In genomic region chr17:74987418-74987908, GRCh38 we compare ENCODE assay signal across 8 cellular contexts. TPM values are rescaled to one million over a fixed set of nuclear protein-coding genes. Genes with fewer than 3 reads are reported as not detected.
DNase-seq lines count a peak whose midpoint lies in the region; ATAC-seq and TF ChIP-seq lines count a peak whose summit lies in the region.

TSS of gene CDR2L (plus strand) at chr17:74987632. CDS start at chr17:74988044, 412 bp downstream.

- no peak for TF ChIP-seq CTCF in kidney epithelial cell (IDR thresholded peaks at IDR 0.05; ENCODE audit: insufficient read depth, low read length, poor library complexity, severe bottlenecking)

- ATAC-seq in GM19023 (IDR thresholded peaks at IDR 0.05; ENCODE audit: unreplicated experiment) (peak; percentile 93), HG03342 (IDR thresholded peaks at IDR 0.05; ENCODE audit: unreplicated experiment) (peak; percentile 92)

- H3K4me3 ChIP-seq in kidney epithelial cell (ENCODE audit: low read depth, low read length), result peak within 1 kb of the TSS; percentile 66

- DNase-seq in ACHN (peak; percentile 95), NCI-H446 treated with DMSO at 0.1 percent for 48 hours (lab: John Stamatoyannopoulos, UW) (peak; percentile 79), cerebellum (ENCODE audit: low spot score) (peak; percentile 98), kidney epithelial cell (ENCODE audit: low read depth) (peak; percentile 71)
- DNase-seq in activated CD4-positive, alpha-beta T cell treated with anti-CD3 and anti-CD28 coated beads for 24 hours (ENCODE audit: low read depth in 2 of 2), result peak; percentile 85 to 90
- DNase-seq in stimulated activated CD4-positive, alpha-beta T cell treated with anti-CD3 and anti-CD28 coated beads, Interleukin-15, amount 100 ng/mL, for 1 hour (ENCODE audit: low read depth in 1 of 2, low spot score in 1 of 2), result peak; percentile 87 to 90

- H3K27me3 ChIP-seq in kidney epithelial cell (ENCODE audit: control insufficient read depth, insufficient read depth, low read length), result no peaks in the 10 kb centered on the region

- in situ Hi-C loops in ACHN (cut with HindIII; ENCODE audit: low pct_ligation_motif_present, low pct_unique_long_range_greater_than_20kb, low sequenced_read_pairs), result no loop called here

- no peaks in the 10 kb centered on the region for H3K36me3 ChIP-seq in kidney epithelial cell (ENCODE audit: control insufficient read depth, insufficient read depth, low read length)

RNA-seq across cellular contexts. Expression of gene CDR2L, which starts in this region (rescaled TPM):
- total RNA-seq in cerebellum, result 7.1 TPM
- total RNA-seq in kidney epithelial cell, result 51.9 and 52.3 TPM in 2 replicates

Comparison
In these comparisons a context has a peak if more than half of its experiments do, and no peak if none do; other contexts are left out.
1. Peak in every context shown above with its lines: DNase-seq, ATAC-seq and H3K4me3 ChIP-seq.